ENCODE assay signal across 15 cellular contexts in genomic region chr2:47076126-47076506, GRCh38.
A peak's percentile ranks its signal among the peaks of the same experiment; 100 is the strongest.
DNase-seq lines count a peak whose midpoint lies in the region; ATAC-seq, FAIRE-seq and TF ChIP-seq lines count a peak whose summit lies in the region.
"Had no signal": no experiment of that assay in that cellular context is flagged by ENCODE, and none has a peak within 500 bp of the region (broad histone marks: within the 10 kb centered on the region; RNA-seq: fewer than 3 reads in every experiment).

No MANE protein-coding gene starts in this region.

- peak overlapping the region; percentile 35 for H2BK120ac ChIP-seq in neuronal stem cell (ENCODE audit: low read depth, low read length)

- peak overlapping the region; percentile 39 for H2BK5ac ChIP-seq in neuronal stem cell (ENCODE audit: low read length)

- no peak overlapping the region for H4K8ac ChIP-seq in neuronal stem cell (ENCODE audit: low read depth, low read length)

- peak overlapping the region; percentile 65 for H3K9ac ChIP-seq in SK-N-SH
- H3K9ac ChIP-seq in endodermal cell (ENCODE audit: extremely low read depth, low read length, poor library complexity, severe bottlenecking) = no peak overlapping the region
- no peak overlapping the region for H3K9ac ChIP-seq in neuronal stem cell (ENCODE audit: low read depth, low read length, poor library complexity)

- no peaks in the 10 kb centered on the region for H3K27me3 Mint-ChIP-seq in endodermal cell (ENCODE audit: insufficient read depth)
- H3K27me3 Mint-ChIP-seq: activated CD8-positive, alpha-beta T cell treated with anti-CD3 and anti-CD28 coated beads for 36 hours; activated naive CD4-positive, alpha-beta T cell treated with anti-CD3 and anti-CD28 coated beads, Interleukin-2, amount 50 U/mL, for 24 hours; T-helper 17 cell had no signal

- H3K4me2 ChIP-seq in SK-N-SH (peak overlapping the region; percentile 11; the same call in 1 of the 2 replicates), neuronal stem cell (ENCODE audit: insufficient read depth, low read length, poor library complexity, severe bottlenecking) (no peak overlapping the region)

- H3K27ac ChIP-seq in SK-N-SH (ENCODE audit: low read depth in 2 of 2, low read length in 1 of 2) (peak overlapping the region; percentile 97 to 98), endodermal cell (ENCODE audit: low read depth, low read length) (peak overlapping the region; percentile 76), neuronal stem cell (replicated peaks; ENCODE audit: low read length) (no peak overlapping the region), upper lobe of right lung (peak overlapping the region; percentile 78)
- H3K27ac ChIP-seq: 22Rv1, neutrophil had no signal

- H3K4me1 Mint-ChIP-seq in endodermal cell = peaks cover 35% of the 10 kb centered on the region

- no peaks in the 10 kb centered on the region for H3K79me1 ChIP-seq in neuronal stem cell (ENCODE audit: low read depth, low read length)

- TF ChIP-seq CTCF in SK-N-SH (IDR thresholded peaks at IDR 0.05) (no peak), endodermal cell (conservative IDR thresholded peaks at IDR 0.05) (no peak), upper lobe of right lung (IDR thresholded peaks at IDR 0.05) (no peak)

- ATAC-seq in SK-N-SH treated with all-trans-retinoic acid at 6 μM for 48 hours (no peak), upper lobe of right lung (no peak)
- ATAC-seq: activated CD8-positive, alpha-beta T cell treated with anti-CD3 and anti-CD28 coated beads for 36 hours; T-helper 17 cell had no signal

- no peaks in the 10 kb centered on the region for H3K36me3 Mint-ChIP-seq in endodermal cell (ENCODE audit: low read depth)
- H3K36me3 Mint-ChIP-seq: activated naive CD4-positive, alpha-beta T cell treated with anti-CD3 and anti-CD28 coated beads, Interleukin-2, amount 50 U/mL, for 24 hours had no signal

- H3K79me2 ChIP-seq in SK-N-SH (ENCODE audit: insufficient read depth) = no peaks in the 10 kb centered on the region

- peak overlapping the region; percentile 72 for H3K27ac Mint-ChIP-seq in endodermal cell
- H3K27ac Mint-ChIP-seq: activated naive CD4-positive, alpha-beta T cell treated with anti-CD3 and anti-CD28 coated beads, Interleukin-2, amount 50 U/mL, for 24 hours; T-helper 17 cell had no signal

- H3K27me3 ChIP-seq in SK-N-SH (ENCODE audit: insufficient read depth) (no peaks in the 10 kb centered on the region), endodermal cell (ENCODE audit: control insufficient read depth, insufficient read depth, low read length, poor library complexity, severe bottlenecking) (no peaks in the 10 kb centered on the region), neuronal stem cell (ENCODE audit: control insufficient read depth in 3 of 3, insufficient read depth in 3 of 3, low read depth in 1 of 3, low read length in 3 of 3) (no peaks in the 10 kb centered on the region), upper lobe of right lung (no peaks in the 10 kb centered on the region)

- H2AFZ ChIP-seq in SK-N-SH (ENCODE audit: low read depth) = no peak overlapping the region
- no peak overlapping the region for H2AFZ ChIP-seq in neuronal stem cell (ENCODE audit: low read length)

- FAIRE-seq in GM12892 (lab: Jason Lieb, UNC) = no peak

- no peaks in the 10 kb centered on the region for H3K36me3 ChIP-seq in SK-N-SH (replicated peaks in 1 of 2; ENCODE audit: control insufficient read depth in 1 of 2, insufficient read depth in 2 of 2, low read length in 1 of 2)
- H3K36me3 ChIP-seq in endodermal cell (ENCODE audit: control insufficient read depth, insufficient read depth, low read length) = no peaks in the 10 kb centered on the region
- peaks cover 0 to 3% of the 10 kb centered on the region in 2 donors for H3K36me3 ChIP-seq in neuronal stem cell (replicated peaks in 1 of 2; ENCODE audit: control insufficient read depth in 2 of 2, insufficient read depth in 2 of 2, low read length in 2 of 2)
- H3K36me3 ChIP-seq in upper lobe of right lung = no peaks in the 10 kb centered on the region

- H3K9me3 Mint-ChIP-seq in endodermal cell = no peaks in the 10 kb centered on the region
- H3K9me3 Mint-ChIP-seq: activated CD8-positive, alpha-beta T cell treated with anti-CD3 and anti-CD28 coated beads for 36 hours; activated naive CD4-positive, alpha-beta T cell treated with anti-CD3 and anti-CD28 coated beads, Interleukin-2, amount 50 U/mL, for 24 hours had no signal

- H4K20me1 ChIP-seq in SK-N-SH (ENCODE audit: insufficient read depth) = no peaks in the 10 kb centered on the region

- H3K9me3 ChIP-seq in SK-N-SH = no peaks in the 10 kb centered on the region
- H3K9me3 ChIP-seq in endodermal cell (ENCODE audit: control insufficient read depth, low read length) = no peaks in the 10 kb centered on the region
- H3K9me3 ChIP-seq in neuronal stem cell (replicated peaks in 1 of 2; ENCODE audit: control insufficient read depth in 2 of 2, insufficient read depth in 1 of 2, low read depth in 1 of 2, low read length in 2 of 2) = no peaks in the 10 kb centered on the region
- no peaks in the 10 kb centered on the region for H3K9me3 ChIP-seq in upper lobe of right lung
- H3K9me3 ChIP-seq: neutrophil had no signal

- no peak overlapping the region for H3K4ac ChIP-seq in neuronal stem cell (ENCODE audit: low read length)

- H3K4me3 Mint-ChIP-seq in endodermal cell = no peak overlapping the region
- H3K4me3 Mint-ChIP-seq: activated CD8-positive, alpha-beta T cell treated with anti-CD3 and anti-CD28 coated beads for 36 hours; activated naive CD4-positive, alpha-beta T cell treated with anti-CD3 and anti-CD28 coated beads, Interleukin-2, amount 50 U/mL, for 24 hours; T-helper 17 cell had no signal

- H2AK5ac ChIP-seq in neuronal stem cell (ENCODE audit: low read depth, low read length) = peak overlapping the region; percentile 77

- H3K14ac ChIP-seq in neuronal stem cell (ENCODE audit: low read length) = peak overlapping the region; percentile 72

- DNase-seq in SK-N-SH = no peak
- no peak for DNase-seq in endodermal cell
- DNase-seq in neuronal stem cell (ENCODE audit: low spot score) = no peak
- DNase-seq in upper lobe of right lung = no peak
- DNase-seq in amygdala (lab: John Stamatoyannopoulos, UW) = no peak
- DNase-seq in activated CD8-positive, alpha-beta memory T cell treated with anti-CD3 and anti-CD28 coated beads, Interleukin-2, amount 50 U/mL, for 48 hours = no peak
- DNase-seq in GM12892 (ENCODE audit: insufficient read length) = no peak
- DNase-seq: activated CD8-positive, alpha-beta T cell treated with anti-CD3 and anti-CD28 coated beads for 36 hours; DMS153; stimulated activated CD4-positive, alpha-beta T cell treated with anti-CD3 and anti-CD28 coated beads, Interleukin-4, amount 100 ng/mL, for 1 hour; T-helper 17 cell had no signal

- H3K4me3 ChIP-seq in SK-N-SH (ENCODE audit: low read depth in 2 of 2, low read length in 1 of 2) = no peak overlapping the region
- no peak overlapping the region for H3K4me3 ChIP-seq in endodermal cell (ENCODE audit: low read length)
- no peak overlapping the region for H3K4me3 ChIP-seq in neuronal stem cell (ENCODE audit: low read length in 2 of 2)
- H3K4me3 ChIP-seq in upper lobe of right lung = no peak overlapping the region

- POLR2A ChIA-PET in SK-N-SH (lab: Yijun Ruan, JAX) = interaction anchor here (0.8 to 3.3 kb wide), 5 partner anchors 8 to 97 kb away, joined by 3 to 13 read pairs (median 4); no protein-coding TSS in a partner anchor

- H2BK15ac ChIP-seq in neuronal stem cell (ENCODE audit: low read length) = peak overlapping the region; percentile 15

- no peak for TF ChIP-seq POLR2A in GM12892 (IDR thresholded peaks at IDR 0.05; ENCODE audit: low read depth, low read length)

- intact Hi-C loops in upper lobe of right lung (cut with DNase I) = no loop called here

- TF ChIP-seq RAD21 in SK-N-SH (IDR thresholded peaks at IDR 0.05; ENCODE audit: low read length) = no peak

- TF ChIP-seq EP300 in SK-N-SH (IDR thresholded peaks at IDR 0.05; ENCODE audit: borderline replicate concordance in 1 of 2, low read depth in 1 of 2, low read length in 1 of 2) = no peak

- H3F3A ChIP-seq in SK-N-SH (replicated peaks; ENCODE audit: insufficient read depth) = peaks cover 20% of the 10 kb centered on the region

- no peaks in the 10 kb centered on the region for H3K9me2 ChIP-seq in SK-N-SH

- H3K4me1 ChIP-seq in SK-N-SH (ENCODE audit: control insufficient read depth in 1 of 2, insufficient read depth in 2 of 2, low read depth in 1 of 2, low read length in 1 of 2) = peaks cover 42 to 92% of the 10 kb centered on the region in 2 experiments
- peaks cover 13% of the 10 kb centered on the region for H3K4me1 ChIP-seq in endodermal cell (ENCODE audit: control insufficient read depth, insufficient read depth, low read length)
- peaks cover 26 to 34% of the 10 kb centered on the region in 2 donors for H3K4me1 ChIP-seq in neuronal stem cell (ENCODE audit: control insufficient read depth in 2 of 2, insufficient read depth in 1 of 2, low read depth in 1 of 2, low read length in 2 of 2)
- peaks cover 83% of the 10 kb centered on the region for H3K4me1 ChIP-seq in upper lobe of right lung

- peak overlapping the region; percentile 85 for H3K18ac ChIP-seq in neuronal stem cell (ENCODE audit: low read length)

- CTCF ChIA-PET in SK-N-SH (lab: Yijun Ruan, JAX) = interaction anchor here (0.7 to 2.6 kb wide), 5 partner anchors 8 to 247 kb away, joined by 3 to 9 read pairs (median 3); no protein-coding TSS in a partner anchor

- H2BK12ac ChIP-seq in neuronal stem cell (ENCODE audit: low read length) = no peak overlapping the region

- peak overlapping the region; percentile 69 for H3K23ac ChIP-seq in neuronal stem cell (ENCODE audit: low read depth, low read length, poor library complexity)

- peak overlapping the region; percentile 60 for H4K91ac ChIP-seq in neuronal stem cell (ENCODE audit: low read depth, low read length, poor library complexity)

- WGBS in SK-N-SH (ENCODE audit: low lambda C conversion rate) = 95% methylated on average over 8 of the region's 8 CpGs
- 95 to 98% methylated on average over 8 of the region's 8 CpGs for WGBS in endodermal cell (ENCODE audit: insufficient coverage in 1 of 2, insufficient read length in 1 of 2), 2 experiments
- no CpG with 5 or more reads among the region's 8 CpGs for WGBS in neuronal stem cell (ENCODE audit: extremely low coverage in 2 of 2, insufficient read length in 2 of 2, insufficient replicate concordance in 1 of 2), 2 donors

TF ChIP-seq in SK-N-SH, 30 proteins besides CTCF, POLR2A, EP300 and RAD21 (continues in another document):
- no peak for TF ChIP-seq MEF2A (IDR thresholded peaks at IDR 0.05; ENCODE audit: borderline replicate concordance, low read depth)
- no peak for TF ChIP-seq EZH2phosphoT487 (IDR thresholded peaks at IDR 0.05; ENCODE audit: borderline replicate concordance, low read depth)
